12 cellular contexts compared by ENCODE assay signal in genomic region chr4:151219938-151220337, GRCh38. TPM values are rescaled to one million over a fixed set of nuclear protein-coding genes. Genes with fewer than 3 reads are reported as not detected.
"Had no signal": no experiment of that assay in that cellular context is flagged by ENCODE, and none has a peak within 500 bp of the region (broad histone marks: within the 10 kb centered on the region; RNA-seq: fewer than 3 reads in every experiment).

No MANE protein-coding gene starts in this region.

- H3K4me1 Mint-ChIP-seq: IgD-negative memory B cell had no signal

- H3K9me3 Mint-ChIP-seq: HFFc6 had no signal

- H3K9me3 ChIP-seq: HAP-1 had no signal

- H3K4me3 ChIP-seq: GM23248, HAP-1, K562 had no signal

- H3K27ac Mint-ChIP-seq: IgD-negative memory B cell had no signal

- H3K27ac ChIP-seq: GM23248, HL-60 had no signal

- DNase-seq: GM23248, GOT3, H7, HFFc6 had no signal

- H3K36me3 Mint-ChIP-seq: IgD-negative memory B cell had no signal

- ATAC-seq: HCT116, HepG2, K562 had no signal

- H3K36me3 ChIP-seq: HAP-1 had no signal

- H3K4me3 Mint-ChIP-seq: HFFc6, IgD-negative memory B cell had no signal

RNA-seq across cellular contexts. Expression of gene PRSS48, which starts 57.0 kb away (rescaled TPM):
- total RNA-seq: GM23248, H4, H7, HepG2, HFFc6, HT1080, K562 had no signal
- polyA plus RNA-seq: GM23248, HepG2, IgD-negative memory B cell, K562 had no signal
